ENCODE assay signal across 10 cellular contexts in genomic region chr17:76536511-76537287, GRCh38. TPM values are rescaled to one million over a fixed set of nuclear protein-coding genes. Genes with fewer than 3 reads are reported as not detected.
DNase-seq lines count a peak whose midpoint lies in the region; ATAC-seq and TF ChIP-seq lines count a peak whose summit lies in the region.
"Had no signal": no experiment of that assay in that cellular context is flagged by ENCODE, and none has a peak within 500 bp of the region (broad histone marks: within the 10 kb centered on the region; RNA-seq: fewer than 3 reads in every experiment).

No MANE protein-coding gene starts in this region.

- H3K36me3 ChIP-seq in endodermal cell (ENCODE audit: control insufficient read depth, insufficient read depth, low read length) (no peaks in the 10 kb centered on the region), mesenchymal stem cell (ENCODE audit: control insufficient read depth in 1 of 2, insufficient read depth in 2 of 2, low read depth in 1 of 2, low read length in 2 of 2) (peaks cover 0 to 22% of the 10 kb centered on the region in 2 experiments), testis (ENCODE audit: low read depth, missing control alignments) (no peaks in the 10 kb centered on the region), Karpas-422 (ENCODE audit: insufficient read depth, low read length) (no peaks in the 10 kb centered on the region)

- H4K8ac ChIP-seq in mesenchymal stem cell (ENCODE audit: low read length): peak overlapping the region; percentile 85

- TF ChIP-seq CTCF in endodermal cell (conservative IDR thresholded peaks at IDR 0.05): no peak
- TF ChIP-seq CTCF in testis (IDR thresholded peaks at IDR 0.05): no peak

- no peaks in the 10 kb centered on the region for H3K79me1 ChIP-seq in mesenchymal stem cell (replicated peaks; ENCODE audit: low read length, poor library complexity, severe bottlenecking)

- H3K27me3 ChIP-seq in endodermal cell (ENCODE audit: control insufficient read depth, insufficient read depth, low read length, poor library complexity, severe bottlenecking) (peaks cover 42% of the 10 kb centered on the region), mesenchymal stem cell (ENCODE audit: control insufficient read depth in 1 of 2, insufficient read depth in 1 of 2, low read length in 2 of 2) (no peaks in the 10 kb centered on the region), testis (no peaks in the 10 kb centered on the region), Karpas-422 (ENCODE audit: low read length) (no peaks in the 10 kb centered on the region)

- H3K27me3 Mint-ChIP-seq in IgD-negative memory B cell (peaks cover 15% of the 10 kb centered on the region), endodermal cell (ENCODE audit: insufficient read depth) (peaks cover 39% of the 10 kb centered on the region)

- H3K4me3 ChIP-seq in endodermal cell (ENCODE audit: low read length): no peak overlapping the region
- H3K4me3 ChIP-seq in mesenchymal stem cell (ENCODE audit: insufficient read depth in 1 of 2, low read depth in 1 of 2, low read length in 2 of 2): peak overlapping the region; percentile 61 to 76
- H3K4me3 ChIP-seq in testis: peak overlapping the region in 1 of 2 donors; percentile 50
- H3K4me3 ChIP-seq in Karpas-422 (ENCODE audit: low read length): no peak overlapping the region

- no peak overlapping the region for H2BK5ac ChIP-seq in mesenchymal stem cell (ENCODE audit: low read depth, low read length, poor library complexity, severe bottlenecking)

- H3K4me1 ChIP-seq in endodermal cell (ENCODE audit: control insufficient read depth, insufficient read depth, low read length) (peaks cover 13% of the 10 kb centered on the region), mesenchymal stem cell (ENCODE audit: control insufficient read depth, insufficient read depth, low read depth, low read length) (peaks cover 32% of the 10 kb centered on the region), testis (peaks cover 25% of the 10 kb centered on the region), Karpas-422 (ENCODE audit: low read length) (peaks cover 9% of the 10 kb centered on the region)

- no peak overlapping the region for H2AK5ac ChIP-seq in mesenchymal stem cell (ENCODE audit: low read length, severe bottlenecking)

- intact Hi-C loops in testis (cut with DNase I; ENCODE audit: low total_unique reads): no loop called here

- peak overlapping the region; percentile 45 to 94 for H3K23ac ChIP-seq in mesenchymal stem cell (ENCODE audit: low read length in 2 of 2)

- peak overlapping the region; percentile 0 to 96 for H2BK12ac ChIP-seq in mesenchymal stem cell (ENCODE audit: low read length in 2 of 2)

- H3K4me1 Mint-ChIP-seq in IgD-negative memory B cell (peaks cover 5 to 19% (median 15%) of the 10 kb centered on the region in 3 donors), endodermal cell (peaks cover 16% of the 10 kb centered on the region)

- ATAC-seq in HG03442 (IDR thresholded peaks at IDR 0.05; ENCODE audit: unreplicated experiment): no peak

- H3K27ac ChIP-seq in endodermal cell (ENCODE audit: low read depth, low read length): no peak overlapping the region
- H3K27ac ChIP-seq in mesenchymal stem cell (ENCODE audit: low read length, poor library complexity, severe bottlenecking): no peak overlapping the region
- peak overlapping the region; percentile 11 to 81 for H3K27ac ChIP-seq in testis
- no peak overlapping the region for H3K27ac ChIP-seq in Karpas-422 (ENCODE audit: low read length)

- no peaks in the 10 kb centered on the region for H3K9me2 ChIP-seq in Karpas-422 (replicated peaks; ENCODE audit: insufficient read depth, low read length)

- DNase-seq in endodermal cell: no peak
- no peak for DNase-seq in mesenchymal stem cell
- no peak for DNase-seq in testis
- no peak for DNase-seq in Karpas-422
- no peak for DNase-seq in retina
- DNase-seq in activated CD4-positive, CD25-positive, alpha-beta regulatory T cell treated with anti-CD3 and anti-CD28 coated beads, Interleukin-2, amount 50 U/mL, for 72 hours: no peak
- DNase-seq: activated gamma-delta T cell; NK-92 treated with Interleukin-12 subunit alpha and Interleukin-12 subunit beta, amount 100 ng/mL, for 24 hours had no signal

- H3K4me2 ChIP-seq in mesenchymal stem cell (ENCODE audit: low read length, poor library complexity, severe bottlenecking) (peak overlapping the region; percentile 70), Karpas-422 (ENCODE audit: low read depth, low read length, poor library complexity, severe bottlenecking) (no peak overlapping the region)

- no peaks in the 10 kb centered on the region for H3K79me2 ChIP-seq in Karpas-422 (ENCODE audit: low read length)

- peak overlapping the region; percentile 88 for H2BK120ac ChIP-seq in mesenchymal stem cell (ENCODE audit: low read depth, low read length)

- H3K9me3 ChIP-seq in endodermal cell (ENCODE audit: control insufficient read depth, low read length): no peaks in the 10 kb centered on the region
- no peaks in the 10 kb centered on the region for H3K9me3 ChIP-seq in mesenchymal stem cell (ENCODE audit: control insufficient read depth, low read length)
- no peaks in the 10 kb centered on the region for H3K9me3 ChIP-seq in testis
- no peaks in the 10 kb centered on the region for H3K9me3 ChIP-seq in Karpas-422 (ENCODE audit: low read length)

- peak overlapping the region; percentile 56 to 58 for H3K4ac ChIP-seq in mesenchymal stem cell (ENCODE audit: low read depth in 1 of 2, low read length in 2 of 2)

- H3K18ac ChIP-seq in mesenchymal stem cell (ENCODE audit: low read depth in 1 of 2, low read length in 2 of 2): peak overlapping the region; percentile 94 to 100

- H2AFZ ChIP-seq in mesenchymal stem cell (ENCODE audit: low read depth, low read length): no peak overlapping the region
- no peak overlapping the region for H2AFZ ChIP-seq in Karpas-422 (ENCODE audit: low read length)

- TF ChIP-seq POLR2A in testis (IDR thresholded peaks at IDR 0.05): no peak

- peaks cover 2% of the 10 kb centered on the region for H3K36me3 Mint-ChIP-seq in IgD-negative memory B cell
- H3K36me3 Mint-ChIP-seq in endodermal cell (ENCODE audit: low read depth): no peaks in the 10 kb centered on the region

- 62 to 91% methylated on average over 9 to 25 of the region's 25 CpGs for WGBS in endodermal cell (ENCODE audit: insufficient coverage in 1 of 2, insufficient read length in 1 of 2), 2 experiments
- WGBS in mesenchymal stem cell: 37% methylated on average over 22 of the region's 25 CpGs
- 29 to 47% methylated on average over 22 to 25 of the region's 25 CpGs for WGBS in testis, 2 donors

- H3K9me3 Mint-ChIP-seq in IgD-negative memory B cell (no peaks in the 10 kb centered on the region), endodermal cell (no peaks in the 10 kb centered on the region)

- H3K9ac ChIP-seq in endodermal cell (ENCODE audit: extremely low read depth, low read length, poor library complexity, severe bottlenecking) (no peak overlapping the region), mesenchymal stem cell (ENCODE audit: low read length) (peak overlapping the region; percentile 83), Karpas-422 (ENCODE audit: low read length) (no peak overlapping the region)

- H4K91ac ChIP-seq in mesenchymal stem cell (ENCODE audit: low read length): peak overlapping the region; percentile 94

- H3K4me3 Mint-ChIP-seq in IgD-negative memory B cell (peak overlapping the region; percentile 12 to 83 (median 47)), endodermal cell (peak overlapping the region; percentile 51)

- H4K20me1 ChIP-seq in Karpas-422 (ENCODE audit: insufficient read depth, low read depth, low read length): no peaks in the 10 kb centered on the region

- peak overlapping the region; percentile 80 for H2BK15ac ChIP-seq in mesenchymal stem cell (ENCODE audit: low read depth, poor library complexity, severe bottlenecking)

- H3K14ac ChIP-seq in mesenchymal stem cell (ENCODE audit: low read length in 2 of 2): peak overlapping the region in 1 of 2 experiments; percentile 96

- H3K27ac Mint-ChIP-seq in IgD-negative memory B cell (no peak overlapping the region), endodermal cell (no peak overlapping the region)

RNA-seq across cellular contexts. Expression of gene CYGB, which starts 0.8 kb away (rescaled TPM):
- polyA plus RNA-seq in IgD-negative memory B cell (2.1 TPM), testis (ENCODE audit: insufficient read depth, low read depth, low replicate concordance) (9.9 TPM)
- total RNA-seq in endodermal cell (1 to 10 TPM; 2.0 to 3.4 TPM), testis (1 to 10 TPM; 3.4 to 7.2 TPM)
- 3.3 TPM for polyA plus RNA-seq in endodermal cell (2013, experiment 1 of 2)
- 2.3 TPM for polyA plus RNA-seq in endodermal cell (2013, experiment 2 of 2)
- 313 TPM for polyA plus RNA-seq in mesenchymal stem cell (2013, experiment 1 of 2)
- 315 TPM for polyA plus RNA-seq in mesenchymal stem cell (2013, experiment 2 of 2)
- total RNA-seq in Karpas-422 (2014; rRNA removed; shearing (Covaris generic); ENCODE audit: low replicate concordance): 0.07 TPM in 1 of 2 replicates, not detected in the other

RNA-seq across cellular contexts. Expression of gene PRCD, which starts 3.1 kb away (rescaled TPM):
- 24.4 TPM for polyA plus RNA-seq in IgD-negative memory B cell
- 1 to 10 TPM; 3.2 to 4.8 TPM for total RNA-seq in endodermal cell
- polyA plus RNA-seq in endodermal cell (2013, experiment 1 of 2): 0.50 TPM
- polyA plus RNA-seq in endodermal cell (2013, experiment 2 of 2): 2.2 TPM
- 13.5 TPM for polyA plus RNA-seq in mesenchymal stem cell (2013, experiment 1 of 2)
- polyA plus RNA-seq in mesenchymal stem cell (2013, experiment 2 of 2): 14.0 TPM
- 1 to 10 TPM; 3.2 to 3.8 TPM for total RNA-seq in testis
- 4.6 TPM for polyA plus RNA-seq in testis (ENCODE audit: insufficient read depth, low read depth, low replicate concordance)
- total RNA-seq in Karpas-422 (2014; rRNA removed; shearing (Covaris generic); ENCODE audit: low replicate concordance): 0.37 and 0.69 TPM in 2 replicates

RNA-seq across cellular contexts. Expression of gene RHBDF2, which starts 35.5 kb away (rescaled TPM):
- polyA plus RNA-seq in IgD-negative memory B cell (160 TPM), testis (ENCODE audit: insufficient read depth, low read depth, low replicate concordance) (9.7 TPM)
- total RNA-seq in endodermal cell (10 to 100 TPM; 28.5 to 31.1 TPM), testis (10 to 100 TPM; 26.3 to 30.2 TPM)
- polyA plus RNA-seq in endodermal cell (2013, experiment 1 of 2): 6.1 TPM
- polyA plus RNA-seq in endodermal cell (2013, experiment 2 of 2): 6.0 TPM
- polyA plus RNA-seq in mesenchymal stem cell (2013, experiment 1 of 2): 19.9 TPM
- 18.4 TPM for polyA plus RNA-seq in mesenchymal stem cell (2013, experiment 2 of 2)
- 5.1 and 5.4 TPM in 2 replicates for total RNA-seq in Karpas-422 (2014; rRNA removed; shearing (Covaris generic); ENCODE audit: low replicate concordance)

RNA-seq across cellular contexts. Expression of gene ST6GALNAC2, which starts 49.0 kb away (rescaled TPM):
- polyA plus RNA-seq in IgD-negative memory B cell: 0.68 TPM
- total RNA-seq in endodermal cell: 10 to 100 TPM; 15.1 to 26.9 TPM
- 3.5 TPM for polyA plus RNA-seq in endodermal cell (2013, experiment 1 of 2)
- polyA plus RNA-seq in endodermal cell (2013, experiment 2 of 2): 3.6 TPM
- 0.72 TPM for polyA plus RNA-seq in mesenchymal stem cell (2013, experiment 1 of 2)
- polyA plus RNA-seq in mesenchymal stem cell (2013, experiment 2 of 2): 0.78 TPM
- total RNA-seq in testis: 10 to 100 TPM; 29.7 to 87.5 TPM
- polyA plus RNA-seq in testis (ENCODE audit: insufficient read depth, low read depth, low replicate concordance): 107 TPM
- total RNA-seq in Karpas-422 (2014; rRNA removed; shearing (Covaris generic); ENCODE audit: low replicate concordance): not detected in 2 replicates

Comparison
In these comparisons a context has a peak if more than half of its experiments do, and no peak if none do; other contexts are left out.
1. H3K27ac ChIP-seq: peak in testis (2 of 2); none in endodermal cell (single experiment), mesenchymal stem cell (single experiment) and Karpas-422 (single experiment).
2. H3K4me3 ChIP-seq: peak in mesenchymal stem cell (2 of 2); none in endodermal cell (single experiment) and Karpas-422 (single experiment).